Comparison of ENCODE assay signal across 10 cellular contexts in the genomic region with DNA sequence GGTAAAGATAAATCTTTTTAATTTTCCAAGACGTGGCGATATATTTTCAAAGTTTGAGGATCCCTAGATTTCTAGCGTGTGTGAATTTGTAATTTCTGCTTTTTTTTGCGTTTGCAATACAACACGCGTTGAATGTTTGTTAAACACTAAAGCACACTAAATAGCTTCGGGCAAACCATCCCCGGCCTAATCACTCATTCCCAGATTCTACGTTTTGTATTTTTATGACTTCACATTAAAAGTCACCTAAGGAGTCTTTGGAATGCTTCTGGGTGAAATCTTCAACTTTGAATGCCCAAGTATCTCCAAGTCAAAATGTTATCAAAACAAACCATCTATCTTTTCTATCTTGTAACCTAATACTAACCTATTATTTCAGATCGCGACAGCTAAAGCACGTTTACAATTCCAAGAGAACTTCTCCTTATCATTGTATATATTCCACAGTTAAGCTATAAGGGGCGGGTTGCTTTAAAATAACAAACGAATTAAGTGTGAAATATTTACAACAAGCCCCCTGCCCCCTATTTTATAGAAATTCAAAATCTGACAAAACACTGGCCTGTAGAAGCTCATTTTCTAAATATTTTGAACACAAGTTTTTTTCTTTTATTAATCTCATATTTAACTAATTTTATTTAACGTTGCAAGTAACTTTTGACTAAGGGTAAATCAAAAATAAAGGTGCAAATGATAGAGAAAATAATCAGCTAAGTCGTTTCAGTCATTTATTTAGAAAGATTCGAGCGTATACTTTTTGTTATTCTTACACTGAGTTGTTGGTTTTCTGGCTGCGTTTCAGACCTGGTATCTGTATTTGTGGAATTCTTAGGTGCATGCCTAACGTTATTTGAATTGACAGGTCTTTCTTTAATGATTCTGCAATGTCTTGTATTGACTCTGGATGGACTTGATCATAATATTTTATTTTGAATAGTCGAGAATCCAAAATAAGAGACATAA. TPM values are rescaled to one million over a fixed set of nuclear protein-coding genes. Genes with fewer than 3 reads are reported as not detected.
DNase-seq lines count a peak whose midpoint lies in the region; ATAC-seq, FAIRE-seq and TF ChIP-seq lines count a peak whose summit lies in the region.
"Had no signal": no experiment of that assay in that cellular context is flagged by ENCODE, and none has a peak within 500 bp of the region (broad histone marks: within the 10 kb centered on the region; RNA-seq: fewer than 3 reads in every experiment).

No MANE protein-coding gene starts in this region.

- dilution Hi-C loops in keratinocyte (cut with MboI; ENCODE audit: extremely low pct_ligation_motif_present, low sequenced_read_pairs) = no loop called here

- intact Hi-C loops in activated T-helper 2 cell treated with anti-CD3 and anti-CD28 coated beads, Interferon-gamma antibody, Interleukin-2, Interleukin-4, amounts not matched to agents 10 μg/mL and 5 μg/mL and 100 μg/mL, durations not matched to agents 14 hours and 24 hours and 36 hours (cut with micrococcal nuclease) = no loop called here

- H3K27me3 Mint-ChIP-seq in activated T-cell treated with anti-CD3 and anti-CD28 coated beads, Interleukin-2, amount 50 U/mL, for 72 hours (ENCODE audit: low read depth) = peaks cover 47% of the 10 kb centered on the region
- peaks cover 61% of the 10 kb centered on the region for H3K27me3 Mint-ChIP-seq in activated T-helper 2 cell treated with anti-CD3 and anti-CD28 coated beads, Interferon-gamma antibody, Interleukin-2, Interleukin-4, amounts not matched to agents 10 μg/mL and 5 μg/mL and 100 μg/mL, durations not matched to agents 14 hours and 24 hours and 36 hours (ENCODE audit: low read depth)

- no peak for DNase-seq in activated T-cell treated with anti-CD3 and anti-CD28 coated beads, Interleukin-2, amount 50 U/mL, for 72 hours
- no peak for DNase-seq in activated T-cell treated with anti-CD3 and anti-CD28 coated beads, Interleukin-2, amount 50 U/mL, for 48 hours
- no peak for DNase-seq in activated T-helper 2 cell treated with anti-CD3 and anti-CD28 coated beads, Interferon-gamma antibody, Interleukin-2, Interleukin-4, amounts not matched to agents 10 μg/mL and 5 μg/mL and 100 μg/mL, durations not matched to agents 14 hours and 24 hours and 36 hours (ENCODE audit: low spot score)
- DNase-seq in keratinocyte (ENCODE audit: low read depth, low spot score) = no peak
- DNase-seq in suprapubic skin (ENCODE audit: low spot score in 2 of 2) = no peak
- DNase-seq in RKO (ENCODE audit: low spot score) = no peak
- no peak for DNase-seq in NCI-H187 (lab: John Stamatoyannopoulos, UW)

- peaks cover 10% of the 10 kb centered on the region for H3K4me1 ChIP-seq in keratinocyte (ENCODE audit: control insufficient read depth, extremely low read depth, insufficient read depth, low read length)
- H3K4me1 ChIP-seq in suprapubic skin = peaks cover 24% of the 10 kb centered on the region

- H3K27me3 ChIP-seq in keratinocyte (ENCODE audit: control insufficient read depth, extremely low read depth, insufficient read depth, low read length) = peaks cover 64% of the 10 kb centered on the region
- peaks cover 98% of the 10 kb centered on the region for H3K27me3 ChIP-seq in suprapubic skin

- H3K4me3 ChIP-seq in keratinocyte (ENCODE audit: control insufficient read depth in 2 of 3, extremely low read depth in 1 of 3, insufficient read depth in 2 of 3, low read depth in 1 of 3, low read length in 3 of 3) (peak overlapping the region in 2 of 3 experiments; percentile 55 to 63), suprapubic skin (peak overlapping the region; percentile 56)

- H3K9me3 Mint-ChIP-seq in activated T-cell treated with anti-CD3 and anti-CD28 coated beads, Interleukin-2, amount 50 U/mL, for 72 hours = peaks cover 0 to 2% of the 10 kb centered on the region in 2 donors
- no peaks in the 10 kb centered on the region for H3K9me3 Mint-ChIP-seq in activated T-helper 2 cell treated with anti-CD3 and anti-CD28 coated beads, Interferon-gamma antibody, Interleukin-2, Interleukin-4, amounts not matched to agents 10 μg/mL and 5 μg/mL and 100 μg/mL, durations not matched to agents 14 hours and 24 hours and 36 hours

- no peak for TF ChIP-seq EP300 in suprapubic skin (IDR thresholded peaks at IDR 0.05)

- H3K4me1 Mint-ChIP-seq in activated T-cell treated with anti-CD3 and anti-CD28 coated beads, Interleukin-2, amount 50 U/mL, for 72 hours (ENCODE audit: low read depth) = no peaks in the 10 kb centered on the region
- H3K4me1 Mint-ChIP-seq in activated T-helper 2 cell treated with anti-CD3 and anti-CD28 coated beads, Interferon-gamma antibody, Interleukin-2, Interleukin-4, amounts not matched to agents 10 μg/mL and 5 μg/mL and 100 μg/mL, durations not matched to agents 14 hours and 24 hours and 36 hours (ENCODE audit: low read depth) = peaks cover 8% of the 10 kb centered on the region

- H3K9me3 ChIP-seq in keratinocyte (ENCODE audit: control insufficient read depth, low read depth, low read length) (peaks cover 2% of the 10 kb centered on the region), suprapubic skin (no peaks in the 10 kb centered on the region)

- H4K20me1 ChIP-seq in keratinocyte (ENCODE audit: control insufficient read depth, extremely low read depth, insufficient read depth, low read length) = no peaks in the 10 kb centered on the region

- H3K27ac Mint-ChIP-seq in activated T-cell treated with anti-CD3 and anti-CD28 coated beads, Interleukin-2, amount 50 U/mL, for 72 hours = no peak overlapping the region
- H3K27ac Mint-ChIP-seq in activated T-helper 2 cell treated with anti-CD3 and anti-CD28 coated beads, Interferon-gamma antibody, Interleukin-2, Interleukin-4, amounts not matched to agents 10 μg/mL and 5 μg/mL and 100 μg/mL, durations not matched to agents 14 hours and 24 hours and 36 hours = no peak overlapping the region

- no peak overlapping the region for H2AFZ ChIP-seq in keratinocyte (ENCODE audit: control insufficient read depth, low read length)

- no peak overlapping the region for H3K27ac ChIP-seq in keratinocyte (ENCODE audit: control insufficient read depth, insufficient read depth, low read length)
- peak overlapping the region; percentile 47 for H3K27ac ChIP-seq in suprapubic skin
- H3K27ac ChIP-seq: C4-2B, epithelial cell of prostate had no signal

- H3K4me3 Mint-ChIP-seq in activated T-cell treated with anti-CD3 and anti-CD28 coated beads, Interleukin-2, amount 50 U/mL, for 72 hours = peak overlapping the region; percentile 70 to 73
- H3K4me3 Mint-ChIP-seq in activated T-helper 2 cell treated with anti-CD3 and anti-CD28 coated beads, Interferon-gamma antibody, Interleukin-2, Interleukin-4, amounts not matched to agents 10 μg/mL and 5 μg/mL and 100 μg/mL, durations not matched to agents 14 hours and 24 hours and 36 hours (ENCODE audit: low read depth) = peak overlapping the region; percentile 68

- FAIRE-seq in keratinocyte (lab: Jason Lieb, UNC) = no peak

- no peak overlapping the region for H3K9ac ChIP-seq in keratinocyte (ENCODE audit: control insufficient read depth, extremely low read depth, insufficient read depth, low read length)

- TF ChIP-seq CTCF in keratinocyte (optimal IDR thresholded peaks at IDR 0.05 in 1 of 3, IDR thresholded peaks at IDR 0.05 in 1 of 3, conservative IDR thresholded peaks at IDR 0.05 in 1 of 3; ENCODE audit: extremely low read depth in 1 of 3, insufficient read depth in 2 of 3, low read length in 3 of 3) (no peak), suprapubic skin (IDR thresholded peaks at IDR 0.05) (no peak)

- peak overlapping the region; percentile 79 for H3K4me2 ChIP-seq in keratinocyte (ENCODE audit: control insufficient read depth, extremely low read depth, insufficient read depth, low read depth, low read length)

- 14% methylated on average over 21 of the region's 21 CpGs for WGBS in suprapubic skin

- no peaks in the 10 kb centered on the region for H3K9me1 ChIP-seq in keratinocyte (ENCODE audit: control insufficient read depth, extremely low read depth, insufficient read depth, low read length)

- ATAC-seq in activated T-cell treated with anti-CD3 and anti-CD28 coated beads, Interleukin-2, amount 50 U/mL, for 72 hours (replicated peaks in 1 of 2) = no peak
- no peak for ATAC-seq in GM19397 (IDR thresholded peaks at IDR 0.05; ENCODE audit: unreplicated experiment)

- H3K36me3 ChIP-seq in keratinocyte (ENCODE audit: control insufficient read depth in 2 of 2, extremely low read depth in 1 of 2, insufficient read depth in 2 of 2, low read length in 2 of 2) (no peaks in the 10 kb centered on the region), suprapubic skin (no peaks in the 10 kb centered on the region)

- no peaks in the 10 kb centered on the region for H3K36me3 Mint-ChIP-seq in activated T-cell treated with anti-CD3 and anti-CD28 coated beads, Interleukin-2, amount 50 U/mL, for 72 hours (ENCODE audit: insufficient read depth in 2 of 2)
- H3K36me3 Mint-ChIP-seq in activated T-helper 2 cell treated with anti-CD3 and anti-CD28 coated beads, Interferon-gamma antibody, Interleukin-2, Interleukin-4, amounts not matched to agents 10 μg/mL and 5 μg/mL and 100 μg/mL, durations not matched to agents 14 hours and 24 hours and 36 hours (ENCODE audit: low read depth) = no peaks in the 10 kb centered on the region

- no peak for TF ChIP-seq POLR2A in suprapubic skin (IDR thresholded peaks at IDR 0.05)

- H3K79me2 ChIP-seq in keratinocyte (ENCODE audit: control insufficient read depth, insufficient read depth, low read length) = no peaks in the 10 kb centered on the region

RNA-seq across cellular contexts. Expression of a gene that starts 1.2 kb away (rescaled TPM):
- not detected for total RNA-seq in activated T-cell treated with anti-CD3 and anti-CD28 coated beads, Interleukin-2, amount 50 U/mL, for 72 hours
- not detected in 2 replicates for total RNA-seq in activated T-helper 2 cell treated with anti-CD3 and anti-CD28 coated beads, Interferon-gamma antibody, Interleukin-2, Interleukin-4, amounts not matched to agents 10 μg/mL and 5 μg/mL and 100 μg/mL, durations not matched to agents 14 hours and 24 hours and 36 hours
- not detected in 3 replicates for polyA plus RNA-seq in keratinocyte
- polyA plus RNA-seq in keratinocyte (2011; ENCODE audit: low read depth) = not detected
- not detected in 2 replicates for polyA plus RNA-seq in keratinocyte (2011; cell fraction: cytosol; rRNA removed)
- not detected in 2 replicates for polyA plus RNA-seq in keratinocyte (2011; cell fraction: nucleus; rRNA removed)
- not detected in 2 replicates for polyA plus RNA-seq in keratinocyte (2012; ENCODE audit: low replicate concordance)
- polyA minus RNA-seq in keratinocyte = not detected in 3 replicates
- not detected for polyA minus RNA-seq in keratinocyte (2011; cell fraction: cytosol; rRNA and poly(A)+ RNA removed)
- 0.32 TPM in 1 of 2 replicates, not detected in the other for polyA minus RNA-seq in keratinocyte (2011; cell fraction: nucleus; rRNA and poly(A)+ RNA removed)
- total RNA-seq in suprapubic skin = 1 to 10 TPM in 2 of 4 donors, under 1 TPM in 1, not detected in 1; 0.56 to 2.0 (median 1.7) TPM
